In the genomic region with DNA sequence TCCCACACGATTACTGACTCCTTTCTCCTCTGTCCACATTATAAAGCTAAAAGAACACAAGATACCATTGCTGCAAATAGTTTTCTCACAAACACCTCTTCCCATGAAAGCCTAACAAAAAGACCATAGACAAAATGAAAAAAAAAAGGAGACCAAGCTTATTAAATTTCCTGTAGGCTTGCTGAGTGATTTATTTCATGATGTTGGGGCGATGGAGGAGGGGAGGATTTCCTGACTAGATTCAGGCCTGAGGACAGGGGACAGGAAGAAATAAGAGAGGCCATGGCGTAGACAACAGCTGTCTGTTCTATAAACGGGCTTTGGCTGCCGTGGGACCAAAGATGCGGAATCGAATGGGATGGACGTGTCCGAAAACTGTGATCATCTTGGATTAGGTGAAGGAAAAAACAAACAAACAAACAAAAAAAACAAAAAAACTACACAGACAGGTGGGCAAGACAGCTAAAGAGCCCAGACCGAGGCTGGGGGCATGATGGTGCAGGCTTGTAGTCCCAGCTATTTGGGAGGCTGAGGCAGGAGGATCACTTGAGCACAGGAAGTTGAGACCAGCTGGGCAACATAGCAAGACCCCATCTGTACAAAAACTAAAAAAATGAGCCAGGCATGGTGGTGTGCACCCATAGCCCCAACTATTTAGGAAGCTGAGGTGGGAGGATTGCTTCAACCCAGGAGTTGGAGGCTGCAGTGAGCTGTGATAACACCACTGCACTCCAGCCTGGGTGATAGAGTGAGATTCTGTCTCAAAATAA, we compare ENCODE assay signal across 3 cellular contexts.
TF ChIP-seq lines count a peak whose summit lies in the region.

No MANE protein-coding gene starts in this region.

TF ChIP-seq in HEK293, 187 proteins besides CTCF, POLR2A, EP300 and RAD21:
- TF ChIP-seq ZNF121 (tag by site-specific recombination; IDR thresholded peaks at IDR 0.05) (peak; percentile 66; the same call in 1 of the 2 replicates), ZNF223 (tag by site-specific recombination; IDR thresholded peaks at IDR 0.05) (no peak)
TF ChIP-seq in HEK293: peak in this region for 1.

TF ChIP-seq in WTC11, 78 proteins besides CTCF, POLR2A, EP300 and RAD21:
- TF ChIP-seq EMX1 (CRISPR knock-in tag; IDR thresholded peaks at IDR 0.05) (no peak), TEAD4 (CRISPR knock-in tag; IDR thresholded peaks at IDR 0.05) (no peak), ZNF121 (CRISPR knock-in tag; IDR thresholded peaks at IDR 0.05) (peak; percentile 65; the same call in 1 of the 2 replicates), ZNF317 (CRISPR knock-in tag; IDR thresholded peaks at IDR 0.05; ENCODE audit: borderline replicate concordance, low read depth) (no peak)
- TF ChIP-seq, protein P1, sequence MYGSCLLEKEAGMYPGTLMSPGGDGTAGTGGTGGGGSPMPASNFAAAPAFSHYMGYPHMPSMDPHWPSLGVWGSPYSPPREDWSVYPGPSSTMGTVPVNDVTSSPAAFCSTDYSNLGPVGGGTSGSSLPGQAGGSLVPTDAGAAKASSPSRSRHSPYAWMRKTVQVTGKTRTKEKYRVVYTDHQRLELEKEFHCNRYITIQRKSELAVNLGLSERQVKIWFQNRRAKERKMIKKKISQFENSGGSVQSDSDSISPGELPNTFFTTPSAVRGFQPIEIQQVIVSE (CRISPR knock-in tag; IDR thresholded peaks at IDR 0.05; ENCODE audit: borderline replicate concordance), result no peak
- TF ChIP-seq, protein P2, sequence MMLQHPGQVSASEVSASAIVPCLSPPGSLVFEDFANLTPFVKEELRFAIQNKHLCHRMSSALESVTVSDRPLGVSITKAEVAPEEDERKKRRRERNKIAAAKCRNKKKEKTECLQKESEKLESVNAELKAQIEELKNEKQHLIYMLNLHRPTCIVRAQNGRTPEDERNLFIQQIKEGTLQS (CRISPR knock-in tag; conservative IDR thresholded peaks at IDR 0.05), result no peak

TF ChIP-seq in HepG2, 621 proteins besides CTCF, POLR2A, EP300 and RAD21:
- TF ChIP-seq ZNF121 (CRISPR knock-in tag; IDR thresholded peaks at IDR 0.05), result 0 out of 2 replicates have a peak, but pooled peaks have one; percentile 38
- TF ChIP-seq ISX (CRISPR knock-in tag; conservative IDR thresholded peaks at IDR 0.05), result no peak
